In the genomic region with DNA sequence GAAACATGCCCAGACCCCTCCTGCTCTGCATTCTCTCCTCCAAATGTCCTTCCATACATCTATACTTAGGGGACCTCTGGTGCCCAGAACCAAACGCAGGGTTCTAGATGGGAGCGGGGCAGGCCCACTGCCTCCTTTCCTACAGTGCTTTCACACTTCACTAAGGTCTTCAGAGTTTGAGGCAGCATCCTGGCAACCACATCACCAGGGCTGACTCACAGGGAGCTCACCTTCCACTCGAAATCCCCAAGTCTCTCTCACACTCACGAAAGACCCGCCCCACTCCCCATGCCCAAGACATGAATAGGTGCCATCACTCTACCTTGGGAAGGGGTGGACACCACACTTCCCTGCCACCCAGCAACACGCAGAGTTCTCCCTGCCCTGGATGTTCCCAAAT, we compare ENCODE assay signal across 1 cellular context.
TF ChIP-seq lines count a peak whose summit lies in the region.

No MANE protein-coding gene starts in this region.

TF ChIP-seq in HEK293T, 16 proteins besides CTCF, POLR2A, EP300 and RAD21 (continued from another document):
- no peak for TF ChIP-seq SP1 (IDR thresholded peaks at IDR 0.05)
- TF ChIP-seq, protein P1, sequence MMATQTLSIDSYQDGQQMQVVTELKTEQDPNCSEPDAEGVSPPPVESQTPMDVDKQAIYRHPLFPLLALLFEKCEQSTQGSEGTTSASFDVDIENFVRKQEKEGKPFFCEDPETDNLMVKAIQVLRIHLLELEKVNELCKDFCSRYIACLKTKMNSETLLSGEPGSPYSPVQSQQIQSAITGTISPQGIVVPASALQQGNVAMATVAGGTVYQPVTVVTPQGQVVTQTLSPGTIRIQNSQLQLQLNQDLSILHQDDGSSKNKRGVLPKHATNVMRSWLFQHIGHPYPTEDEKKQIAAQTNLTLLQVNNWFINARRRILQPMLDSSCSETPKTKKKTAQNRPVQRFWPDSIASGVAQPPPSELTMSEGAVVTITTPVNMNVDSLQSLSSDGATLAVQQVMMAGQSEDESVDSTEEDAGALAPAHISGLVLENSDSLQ (IDR thresholded peaks at IDR 0.05) = no peak
